Comparison of ENCODE assay signal across 23 cellular contexts in the genomic region with DNA sequence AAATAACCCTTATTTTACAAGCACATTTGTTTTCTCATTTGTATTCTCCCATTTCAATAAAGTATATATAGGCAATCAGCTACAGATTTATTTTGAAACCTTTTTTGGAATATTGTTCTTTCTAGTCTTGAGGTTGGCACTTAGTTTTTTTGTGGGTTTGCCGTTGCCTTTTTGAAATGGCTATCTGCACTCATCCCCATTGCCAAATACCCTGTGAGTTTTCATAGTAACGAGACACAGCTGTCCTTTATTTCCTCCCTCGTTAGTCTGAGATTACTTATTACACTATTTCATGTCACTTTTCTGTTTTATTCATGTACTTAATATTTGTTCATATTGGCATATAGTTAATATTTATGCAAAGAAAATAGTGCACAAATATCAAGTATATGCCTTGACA.
DNase-seq lines count a peak whose midpoint lies in the region; ATAC-seq, FAIRE-seq and TF ChIP-seq lines count a peak whose summit lies in the region.
"Had no signal": no experiment of that assay in that cellular context is flagged by ENCODE, and none has a peak within 500 bp of the region (broad histone marks: within the 10 kb centered on the region; RNA-seq: fewer than 3 reads in every experiment).

No MANE protein-coding gene starts in this region.

- peak overlapping the region; percentile 11 for H3K9ac ChIP-seq in adipocyte (ENCODE audit: low read length)
- H3K9ac ChIP-seq: BLaER1 had no signal

- H3K79me2 ChIP-seq in ACC112 (ENCODE audit: control insufficient read depth, insufficient read depth, low read length, unreplicated experiment), result no peaks in the 10 kb centered on the region

- peak overlapping the region; percentile 37; the same call in 1 of the 2 replicates for H3K4me3 ChIP-seq in ACC112 (ENCODE audit: low read depth, low read length)
- peak overlapping the region; percentile 46 for H3K4me3 ChIP-seq in adipocyte (ENCODE audit: low read length)
- H3K4me3 ChIP-seq: BLaER1 had no signal

- no peak overlapping the region for H3K27ac ChIP-seq in ACC112 (ENCODE audit: low read depth, low read length)
- H3K27ac ChIP-seq: BLaER1 had no signal

- no peak for TF ChIP-seq CTCF in D721Med (IDR thresholded peaks at IDR 0.05; ENCODE audit: insufficient read depth, missing control alignments)

- no peak overlapping the region for H2AFZ ChIP-seq in ACC112 (ENCODE audit: low read length, unreplicated experiment)

- H3K4me1 ChIP-seq in ACC112 (ENCODE audit: control insufficient read depth, insufficient read depth, low read length, unreplicated experiment) (no peaks in the 10 kb centered on the region), adipocyte (ENCODE audit: control insufficient read depth, insufficient read depth, low read length) (peaks cover 20% of the 10 kb centered on the region)
- H3K4me1 ChIP-seq: BE2C, BLaER1 had no signal

- no peak for ATAC-seq in HG03045 (IDR thresholded peaks at IDR 0.05; ENCODE audit: unreplicated experiment)
- ATAC-seq in GM18867 (IDR thresholded peaks at IDR 0.05; ENCODE audit: unreplicated experiment), result no peak
- no peak for ATAC-seq in GM18505 (IDR thresholded peaks at IDR 0.05; ENCODE audit: unreplicated experiment)
- no peak for ATAC-seq in HG03354 (IDR thresholded peaks at IDR 0.05; ENCODE audit: poor library complexity, severe bottlenecking, unreplicated experiment)

- H3K36me3 ChIP-seq in ACC112 (ENCODE audit: insufficient read depth, low read length) (no peaks in the 10 kb centered on the region), adipocyte (ENCODE audit: control insufficient read depth, insufficient read depth, low read length, severe bottlenecking) (no peaks in the 10 kb centered on the region)
- H3K36me3 ChIP-seq: BE2C, BLaER1 had no signal

- no peak for DNase-seq in D721Med (ENCODE audit: insufficient read length, low spot score)
- DNase-seq in adipocyte (ENCODE audit: low read depth), result no peak
- DNase-seq in fibroblast of gingiva (ENCODE audit: low read depth), result peak; percentile 50
- DNase-seq: 8988T; ACHN; BE2C; C1 segment of cervical spinal cord; CD4-positive, alpha-beta memory T cell; CD4-positive, CD25-positive, alpha-beta regulatory T cell; CD8-positive, alpha-beta memory T cell; COR-L47; DMS79 treated with DMSO at 0.1 percent for 48 hours; GF-D8 had no signal

- no peaks in the 10 kb centered on the region for H3K9me3 ChIP-seq in adipocyte (ENCODE audit: control insufficient read depth, low read length)
- H3K9me3 ChIP-seq: BE2C, BLaER1 had no signal

- FAIRE-seq in D721Med (lab: Jason Lieb, UNC), result peak; percentile 21
- FAIRE-seq: A204.1, GM12891, GM18507, GM19239 had no signal

- TF ChIP-seq POLR2A in GM18505 (IDR thresholded peaks at IDR 0.05; ENCODE audit: borderline replicate concordance, extremely low read depth, insufficient read depth, insufficient read length), result no peak

- H3K27me3 ChIP-seq in ACC112 (ENCODE audit: insufficient read depth, low read length) (no peaks in the 10 kb centered on the region), adipocyte (replicated peaks; ENCODE audit: control insufficient read depth, insufficient read depth, low read length) (no peaks in the 10 kb centered on the region)
- H3K27me3 ChIP-seq: BE2C, BLaER1 had no signal
